ENCODE assay signal across 16 cellular contexts in the genomic region with DNA sequence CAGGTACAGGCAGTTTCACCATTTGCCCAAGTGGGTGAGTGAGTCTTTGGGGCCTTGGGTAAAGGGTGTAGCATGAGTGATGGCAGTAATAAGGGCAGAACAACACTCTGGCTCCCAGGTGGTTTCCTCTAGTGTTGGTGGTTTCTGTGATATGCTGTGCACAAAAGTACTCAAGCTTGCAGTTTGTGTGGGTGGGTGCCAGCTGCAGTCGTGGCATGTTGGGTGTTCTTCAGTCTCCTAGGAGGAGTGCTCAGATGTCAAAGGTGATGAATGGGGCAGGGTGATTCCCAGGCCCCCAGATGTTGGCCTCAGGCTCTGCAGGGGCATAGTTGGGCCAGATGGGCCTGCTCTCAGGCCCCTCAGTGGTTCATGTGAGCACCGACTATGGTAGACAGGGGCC.
DNase-seq lines count a peak whose midpoint lies in the region; ATAC-seq, FAIRE-seq and TF ChIP-seq lines count a peak whose summit lies in the region.
"Had no signal": no experiment of that assay in that cellular context is flagged by ENCODE, and none has a peak within 500 bp of the region (broad histone marks: within the 10 kb centered on the region; RNA-seq: fewer than 3 reads in every experiment).

No MANE protein-coding gene starts in this region.

- peak; percentile 56 for FAIRE-seq in GM18507 (lab: Jason Lieb, UNC)
- FAIRE-seq in GM12878 (lab: Jason Lieb, UNC) = no peak

- peaks cover 4% of the 10 kb centered on the region; the same call in 1 of the 2 replicates for H3K4me1 ChIP-seq in GM12878 (ENCODE audit: control insufficient read depth, insufficient read depth, low read length)
- peaks cover 7% of the 10 kb centered on the region for H3K4me1 ChIP-seq in CD8-positive, alpha-beta T cell (ENCODE audit: insufficient read depth, low read length)
- H3K4me1 ChIP-seq: SJCRH30, stomach had no signal

- RAD21 ChIA-PET in GM12878 (lab: Charles Lee; ENCODE audit: unreplicated experiment) = no interaction called here

- CTCF ChIA-PET in GM12878 (lab: Yijun Ruan, JAX) = no interaction called here
- CTCF ChIA-PET in CD8-positive, alpha-beta T cell (lab: Charles Lee) = no interaction called here

- TF ChIP-seq CTCF in GM12878 (IDR thresholded peaks at IDR 0.05 in 2 of 3, conservative IDR thresholded peaks at IDR 0.05 in 1 of 3; ENCODE audit: control insufficient read depth in 2 of 3, extremely low read depth in 1 of 3, insufficient read depth in 1 of 3, low read depth in 3 of 3, low read length in 3 of 3) = no peak
- TF ChIP-seq CTCF in CD8-positive, alpha-beta T cell (IDR thresholded peaks at IDR 0.05) = no peak

- BruUV-seq in GM12878 (replicated peaks; lab: Mats Ljungman, UMichigan) = TSS peak; percentile 59

- SMC1A ChIA-PET in GM12878 (lab: Charles Lee; ENCODE audit: uncharacterized antibody, unreplicated experiment) = no interaction called here

- no peaks in the 10 kb centered on the region for H3K27me3 Mint-ChIP-seq in CD8-positive, alpha-beta T cell (ENCODE audit: low read depth)

- H3K27ac ChIP-seq in GM12878 (ENCODE audit: control insufficient read depth, insufficient read depth) = no peak overlapping the region
- no peak overlapping the region for H3K27ac ChIP-seq in CD8-positive, alpha-beta T cell (ENCODE audit: low read depth, low read length)
- H3K27ac ChIP-seq: C4-2B, SJCRH30, stomach had no signal

- no peak overlapping the region for H3K4me2 ChIP-seq in GM12878 (ENCODE audit: control insufficient read depth, insufficient read depth)

- ATAC-seq in GM19463 (IDR thresholded peaks at IDR 0.05; ENCODE audit: unreplicated experiment) = peak; percentile 73
- ATAC-seq in HG03108 (IDR thresholded peaks at IDR 0.05; ENCODE audit: unreplicated experiment) = peak; percentile 48
- ATAC-seq in GM12878 = peak; percentile 93
- ATAC-seq in CD8-positive, alpha-beta T cell = no peak
- ATAC-seq: activated T-cell treated with anti-CD3 and anti-CD28 coated beads, Interleukin-2, amount 50 U/mL, for 4 hours; WTC11 had no signal

- no peak for TF ChIP-seq EP300 in GM12878 (IDR thresholded peaks at IDR 0.05; ENCODE audit: borderline replicate concordance in 1 of 2, control insufficient read depth in 1 of 2, low read depth in 2 of 2, low read length in 2 of 2)

- DNase-seq in GM18507 (ENCODE audit: extremely low spot score, insufficient read length, low read depth) (no peak), GM12878 (ENCODE audit: low read depth, low spot score) (peak; percentile 57), Kasumi-1 (lab: John Stamatoyannopoulos, UW) (no peak), DMS79 (lab: John Stamatoyannopoulos, UW) (no peak), 8988T (no peak)
- DNase-seq in CD8-positive, alpha-beta T cell = no peak
- DNase-seq: activated T-cell treated with anti-CD3 and anti-CD28 coated beads, Interleukin-2, amount 50 U/mL, for 4 hours; amygdala; retina; SJCRH30; stimulated activated CD4-positive, alpha-beta T cell treated with anti-CD3 and anti-CD28 coated beads, Interleukin-4, amount 100 ng/mL, for 24 hours; stomach had no signal

- no peak overlapping the region for H3K4me3 ChIP-seq in GM12878
- H3K4me3 ChIP-seq in CD8-positive, alpha-beta T cell (ENCODE audit: low read depth, low read length) = no peak overlapping the region
- H3K4me3 ChIP-seq: SJCRH30, stomach had no signal

- no peaks in the 10 kb centered on the region for H3K79me2 ChIP-seq in GM12878 (ENCODE audit: control insufficient read depth, insufficient read depth, low read length)

- intact Hi-C loops in GM12878 (cut with micrococcal nuclease; ENCODE audit: unreplicated experiment) = loop anchor here (10.0 kb wide), 1 partner anchor 141 kb away; no protein-coding TSS in a partner anchor
- intact Hi-C loops in CD8-positive, alpha-beta T cell (cut with DNase I, micrococcal nuclease) = no loop called here

- H3K36me3 Mint-ChIP-seq in CD8-positive, alpha-beta T cell = peaks cover 16% of the 10 kb centered on the region

- no peak overlapping the region for H3K4me3 Mint-ChIP-seq in CD8-positive, alpha-beta T cell
- H3K4me3 Mint-ChIP-seq: activated T-cell treated with anti-CD3 and anti-CD28 coated beads, Interleukin-2, amount 50 U/mL, for 4 hours; WTC11 had no signal

- H3K9me3 ChIP-seq in GM12878 (replicated peaks; ENCODE audit: control insufficient read depth, insufficient read depth, low read length) = no peaks in the 10 kb centered on the region; the same call in 1 of the 3 replicates
- H3K9me3 ChIP-seq in CD8-positive, alpha-beta T cell (ENCODE audit: low read length) = no peaks in the 10 kb centered on the region
- H3K9me3 ChIP-seq: SJCRH30 had no signal

- TF ChIP-seq RAD21 in GM12878 (IDR thresholded peaks at IDR 0.05; ENCODE audit: insufficient read depth, low read depth, low read length) = no peak

- no peaks in the 10 kb centered on the region for H4K20me1 ChIP-seq in GM12878 (ENCODE audit: control insufficient read depth, insufficient read depth)

- no peak overlapping the region for H3K9ac ChIP-seq in GM12878 (ENCODE audit: control insufficient read depth, insufficient read depth, low read length)

- no peak overlapping the region for H3K27ac Mint-ChIP-seq in CD8-positive, alpha-beta T cell
- H3K27ac Mint-ChIP-seq: WTC11 had no signal

- H3K9me3 Mint-ChIP-seq in CD8-positive, alpha-beta T cell = peaks cover 11% of the 10 kb centered on the region

- H2AFZ ChIP-seq in GM12878 (ENCODE audit: control insufficient read depth, low read depth, low read length) = no peak overlapping the region

- H3K36me3 ChIP-seq in GM12878 (ENCODE audit: control insufficient read depth in 2 of 2, insufficient read depth in 2 of 2, low read length in 1 of 2) = no peaks in the 10 kb centered on the region; a peak in 1 of 4 replicates
- no peaks in the 10 kb centered on the region for H3K36me3 ChIP-seq in CD8-positive, alpha-beta T cell (ENCODE audit: insufficient read depth, low read length)
- H3K36me3 ChIP-seq: SJCRH30, stomach had no signal

- H3K27me3 ChIP-seq in GM12878 (replicated peaks in 1 of 2; ENCODE audit: control insufficient read depth in 2 of 2, insufficient read depth in 2 of 2, low read length in 1 of 2) = no peaks in the 10 kb centered on the region
- no peaks in the 10 kb centered on the region for H3K27me3 ChIP-seq in CD8-positive, alpha-beta T cell (ENCODE audit: insufficient read depth, low read length)
- H3K27me3 ChIP-seq: SJCRH30, stomach had no signal

- POLR2A ChIA-PET in GM12878 (lab: Charles Lee) = no interaction called here
- POLR2A ChIA-PET in CD8-positive, alpha-beta T cell (lab: Charles Lee) = no interaction called here

- TF ChIP-seq POLR2A in GM12878 (IDR thresholded peaks at IDR 0.05; ENCODE audit: low read depth, low read length) = no peak

- in situ Hi-C loops in GM12878 (cut with MboI) = no loop called here

- peaks cover 19% of the 10 kb centered on the region for H3K4me1 Mint-ChIP-seq in CD8-positive, alpha-beta T cell (ENCODE audit: low read depth)
- H3K4me1 Mint-ChIP-seq: WTC11 had no signal

- WGBS in GM12878 (ENCODE audit: insufficient coverage, insufficient replicate concordance, low lambda C conversion rate, missing lambda C conversion rate) = 8% methylated on average over 2 of the region's 2 CpGs

TF ChIP-seq in GM12878, 131 proteins besides CTCF, POLR2A, EP300 and RAD21 (continues in another document):
- TF ChIP-seq IKZF1 (conservative IDR thresholded peaks at IDR 0.05) (peak; percentile 39; the same call in 1 of the 2 replicates), BACH1 (IDR thresholded peaks at IDR 0.05; ENCODE audit: borderline replicate concordance) (no peak), CHD2 (IDR thresholded peaks at IDR 0.05; ENCODE audit: borderline replicate concordance, low read depth, low read length) (no peak), TCF3 (IDR thresholded peaks at IDR 0.05; ENCODE audit: borderline replicate concordance, insufficient read depth, low read depth, low read length) (0 out of 2 replicates have a peak, but pooled peaks have one; percentile 13), BHLHE40 (IDR thresholded peaks at IDR 0.05; ENCODE audit: borderline replicate concordance in 1 of 2, low read depth in 2 of 2, low read length in 1 of 2) (0 out of 4 replicates have a peak, but pooled peaks of 1 of the 2 experiments have one; percentile 10)
- TF ChIP-seq, protein P1, sequence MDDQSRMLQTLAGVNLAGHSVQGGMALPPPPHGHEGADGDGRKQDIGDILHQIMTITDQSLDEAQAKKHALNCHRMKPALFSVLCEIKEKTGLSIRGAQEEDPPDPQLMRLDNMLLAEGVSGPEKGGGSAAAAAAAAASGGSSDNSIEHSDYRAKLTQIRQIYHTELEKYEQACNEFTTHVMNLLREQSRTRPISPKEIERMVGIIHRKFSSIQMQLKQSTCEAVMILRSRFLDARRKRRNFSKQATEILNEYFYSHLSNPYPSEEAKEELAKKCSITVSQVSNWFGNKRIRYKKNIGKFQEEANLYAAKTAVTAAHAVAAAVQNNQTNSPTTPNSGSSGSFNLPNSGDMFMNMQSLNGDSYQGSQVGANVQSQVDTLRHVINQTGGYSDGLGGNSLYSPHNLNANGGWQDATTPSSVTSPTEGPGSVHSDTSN (IDR thresholded peaks at IDR 0.05; ENCODE audit: insufficient replicate concordance, low read depth, low read length) = peak; percentile 44
